ENCODE assay signal across 16 cellular contexts in the genomic region with DNA sequence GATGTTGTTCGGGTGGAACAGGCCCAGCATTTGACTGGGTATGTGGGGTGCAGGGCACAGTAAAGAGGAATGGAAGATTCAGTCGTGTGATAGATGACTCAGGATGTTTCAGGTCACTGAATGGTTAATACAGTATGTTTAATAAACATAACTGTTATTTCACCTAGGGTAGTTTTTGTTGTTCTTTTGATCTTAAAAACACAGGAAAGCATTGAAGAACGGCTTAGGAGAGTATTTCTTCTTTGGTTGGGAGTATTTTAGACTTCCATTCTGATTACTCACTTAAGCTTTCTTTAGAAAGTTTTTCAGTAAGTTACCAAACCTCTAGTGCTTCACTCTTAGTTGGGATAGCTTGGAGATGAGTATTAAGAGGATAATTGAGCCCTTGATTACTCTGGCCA.
DNase-seq lines count a peak whose midpoint lies in the region; ATAC-seq and FAIRE-seq lines count a peak whose summit lies in the region.
"Had no signal": no experiment of that assay in that cellular context is flagged by ENCODE, and none has a peak within 500 bp of the region (broad histone marks: within the 10 kb centered on the region; RNA-seq: fewer than 3 reads in every experiment).

No MANE protein-coding gene starts in this region.

- in situ Hi-C loops in ACHN (cut with HindIII; ENCODE audit: low pct_ligation_motif_present, low pct_unique_long_range_greater_than_20kb, low sequenced_read_pairs), result no loop called here

- H3K4me1 Mint-ChIP-seq in activated naive CD8-positive, alpha-beta T cell treated with anti-CD3 and anti-CD28 coated beads, Interleukin-2, amount 50 U/mL, for 24 hours, result peaks cover 17% of the 10 kb centered on the region
- H3K4me1 Mint-ChIP-seq in activated CD8-positive, alpha-beta memory T cell treated with anti-CD3 and anti-CD28 coated beads, Interleukin-2, amount 10 ng/mL, durations not matched to agents 7 days and 5 days, result peaks cover 1% of the 10 kb centered on the region
- H3K4me1 Mint-ChIP-seq: neural crest cell had no signal

- no peak for ATAC-seq in activated naive CD8-positive, alpha-beta T cell treated with anti-CD3 and anti-CD28 coated beads, Interleukin-2, amount 50 U/mL, for 24 hours
- ATAC-seq in HG03045 (IDR thresholded peaks at IDR 0.05; ENCODE audit: unreplicated experiment), result no peak
- ATAC-seq in activated CD8-positive, alpha-beta memory T cell treated with anti-CD3 and anti-CD28 coated beads, Interleukin-2, amount 10 ng/mL, durations not matched to agents 7 days and 5 days, result no peak
- no peak for ATAC-seq in aorta (ENCODE audit: low FRiP score)

- no peak overlapping the region for H3K4me3 ChIP-seq in aorta (ENCODE audit: low read length in 2 of 2)

- H3K4me3 Mint-ChIP-seq in activated naive CD8-positive, alpha-beta T cell treated with anti-CD3 and anti-CD28 coated beads, Interleukin-2, amount 50 U/mL, for 24 hours, result no peak overlapping the region
- H3K4me3 Mint-ChIP-seq in activated CD8-positive, alpha-beta memory T cell treated with anti-CD3 and anti-CD28 coated beads, Interleukin-2, amount 10 ng/mL, durations not matched to agents 7 days and 5 days, result no peak overlapping the region
- H3K4me3 Mint-ChIP-seq: B cell, neural crest cell had no signal

- H3K4me1 ChIP-seq in aorta (ENCODE audit: control insufficient read depth in 1 of 2, insufficient read depth in 2 of 2, low read length in 2 of 2), result no peaks in the 10 kb centered on the region

- H3K9me3 Mint-ChIP-seq in activated naive CD8-positive, alpha-beta T cell treated with anti-CD3 and anti-CD28 coated beads, Interleukin-2, amount 50 U/mL, for 24 hours, result no peaks in the 10 kb centered on the region
- no peaks in the 10 kb centered on the region for H3K9me3 Mint-ChIP-seq in activated CD8-positive, alpha-beta memory T cell treated with anti-CD3 and anti-CD28 coated beads, Interleukin-2, amount 10 ng/mL, durations not matched to agents 7 days and 5 days (ENCODE audit: low read depth)
- H3K9me3 Mint-ChIP-seq: activated T-helper 2 cell treated with anti-CD3 and anti-CD28 coated beads, Interferon-gamma antibody, Interleukin-2, Interleukin-4, amounts not matched to agents 10 μg/mL and 5 μg/mL and 100 μg/mL, durations not matched to agents 14 hours and 24 hours and 36 hours; neural crest cell had no signal

- intact Hi-C loops in aorta (cut with DNase I), result no loop called here

- peak overlapping the region; percentile 78 for H3K27ac Mint-ChIP-seq in activated naive CD8-positive, alpha-beta T cell treated with anti-CD3 and anti-CD28 coated beads, Interleukin-2, amount 50 U/mL, for 24 hours
- H3K27ac Mint-ChIP-seq in activated CD8-positive, alpha-beta memory T cell treated with anti-CD3 and anti-CD28 coated beads, Interleukin-2, amount 10 ng/mL, durations not matched to agents 7 days and 5 days, result no peak overlapping the region
- H3K27ac Mint-ChIP-seq: activated T-helper 2 cell treated with anti-CD3 and anti-CD28 coated beads, Interferon-gamma antibody, Interleukin-2, Interleukin-4, amounts not matched to agents 10 μg/mL and 5 μg/mL and 100 μg/mL, durations not matched to agents 14 hours and 24 hours and 36 hours; B cell had no signal

- H3K36me3 ChIP-seq in aorta (ENCODE audit: control insufficient read depth in 1 of 2, insufficient read depth in 2 of 2, low read length in 1 of 2), result no peaks in the 10 kb centered on the region

- no peaks in the 10 kb centered on the region for H3K27me3 Mint-ChIP-seq in activated naive CD8-positive, alpha-beta T cell treated with anti-CD3 and anti-CD28 coated beads, Interleukin-2, amount 50 U/mL, for 24 hours
- H3K27me3 Mint-ChIP-seq in activated CD8-positive, alpha-beta memory T cell treated with anti-CD3 and anti-CD28 coated beads, Interleukin-2, amount 10 ng/mL, durations not matched to agents 7 days and 5 days, result no peaks in the 10 kb centered on the region
- H3K27me3 Mint-ChIP-seq: B cell had no signal

- H3K9me3 ChIP-seq in aorta (ENCODE audit: control insufficient read depth, low read length), result no peaks in the 10 kb centered on the region

- 36 to 42% methylated on average over 3 of the region's 3 CpGs for WGBS in aorta, 2 donors

- peaks cover 11% of the 10 kb centered on the region for H3K36me3 Mint-ChIP-seq in activated naive CD8-positive, alpha-beta T cell treated with anti-CD3 and anti-CD28 coated beads, Interleukin-2, amount 50 U/mL, for 24 hours (ENCODE audit: low read depth)
- peaks cover 5% of the 10 kb centered on the region for H3K36me3 Mint-ChIP-seq in activated CD8-positive, alpha-beta memory T cell treated with anti-CD3 and anti-CD28 coated beads, Interleukin-2, amount 10 ng/mL, durations not matched to agents 7 days and 5 days

- peak; percentile 67 for FAIRE-seq in GM18507 (lab: Jason Lieb, UNC)

- no peak overlapping the region for H3K27ac ChIP-seq in aorta (ENCODE audit: low read depth in 1 of 2, low read length in 2 of 2)
- H3K27ac ChIP-seq: WERI-Rb-1 had no signal

- CTCF ChIA-PET in activated CD8-positive, alpha-beta memory T cell treated with anti-CD3 and anti-CD28 coated beads, Interleukin-2, amount 10 ng/mL, durations not matched to agents 7 days and 5 days (lab: Charles Lee), result no interaction called here

- H3K27me3 ChIP-seq in aorta (ENCODE audit: control insufficient read depth in 1 of 2, insufficient read depth in 2 of 2, low read length in 1 of 2), result no peaks in the 10 kb centered on the region

- peak; percentile 8 for DNase-seq in ACHN
- no peak for DNase-seq in GM18507 (ENCODE audit: extremely low spot score, insufficient read length, low read depth)
- DNase-seq in activated naive CD8-positive, alpha-beta T cell treated with anti-CD3 and anti-CD28 coated beads, Interleukin-2, amount 50 U/mL, for 24 hours, result no peak
- peak; percentile 5 for DNase-seq in kidney tubule cell (ENCODE audit: low spot score)
- DNase-seq in activated CD8-positive, alpha-beta memory T cell treated with anti-CD3 and anti-CD28 coated beads, Interleukin-2, amount 10 ng/mL, durations not matched to agents 7 days and 5 days, result no peak
- DNase-seq in NCI-H1092 (lab: John Stamatoyannopoulos, UW), result no peak
- no peak for DNase-seq in aorta
- DNase-seq: foreskin melanocyte; NCI-H1048; Right ventricle myocardium superior; stimulated activated CD4-positive, alpha-beta T cell treated with anti-CD3 and anti-CD28 coated beads, Interleukin-12 subunit alpha, Interleukin-12 subunit beta, amount 100 ng/mL, for 4 hours; WERI-Rb-1 had no signal

Comparison
In these comparisons a context has a peak if more than half of its experiments do, and no peak if none do; other contexts are left out.
1. DNase-seq: peak in ACHN (single experiment) and kidney tubule cell (single experiment); none in GM18507 (single experiment), activated naive CD8-positive, alpha-beta T cell treated with anti-CD3 and anti-CD28 coated beads, Interleukin-2, amount 50 U/mL, for 24 hours (single experiment), activated CD8-positive, alpha-beta memory T cell treated with anti-CD3 and anti-CD28 coated beads, Interleukin-2, amount 10 ng/mL, durations not matched to agents 7 days and 5 days (single experiment), NCI-H1092 (single experiment) and aorta (0 of 2).